1 cellular context compared by ENCODE assay signal in genomic region chr19:40229926-40230417, GRCh38.
TF ChIP-seq lines count a peak whose summit lies in the region.

No MANE protein-coding gene starts in this region.

TF ChIP-seq in SK-N-SH, 30 proteins besides CTCF, POLR2A, EP300 and RAD21 (continued from another document):
- TF ChIP-seq, protein P1, sequence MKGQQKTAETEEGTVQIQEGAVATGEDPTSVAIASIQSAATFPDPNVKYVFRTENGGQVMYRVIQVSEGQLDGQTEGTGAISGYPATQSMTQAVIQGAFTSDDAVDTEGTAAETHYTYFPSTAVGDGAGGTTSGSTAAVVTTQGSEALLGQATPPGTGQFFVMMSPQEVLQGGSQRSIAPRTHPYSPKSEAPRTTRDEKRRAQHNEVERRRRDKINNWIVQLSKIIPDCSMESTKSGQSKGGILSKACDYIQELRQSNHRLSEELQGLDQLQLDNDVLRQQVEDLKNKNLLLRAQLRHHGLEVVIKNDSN (IDR thresholded peaks at IDR 0.05; ENCODE audit: borderline replicate concordance, low read depth): no peak
- TF ChIP-seq IRF3 (IDR thresholded peaks at IDR 0.05; ENCODE audit: low read depth, low read length) (no peak), POLR2AphosphoS5 (IDR thresholded peaks at IDR 0.05; ENCODE audit: low read depth, low read length) (no peak), GABPA (IDR thresholded peaks at IDR 0.05; ENCODE audit: low read depth) (no peak), FOXM1 (IDR thresholded peaks at IDR 0.05; ENCODE audit: low read depth) (no peak), TCF12 (IDR thresholded peaks at IDR 0.05) (no peak), NFIC (IDR thresholded peaks at IDR 0.05; ENCODE audit: borderline replicate concordance) (no peak), TAF1 (IDR thresholded peaks at IDR 0.05; ENCODE audit: borderline replicate concordance, low read depth, low read length) (no peak), YY1 (IDR thresholded peaks at IDR 0.05; ENCODE audit: low read depth) (no peak), RCOR1 (IDR thresholded peaks at IDR 0.05; ENCODE audit: low read length) (no peak), MXI1 (IDR thresholded peaks at IDR 0.05; ENCODE audit: low read depth, low read length) (no peak), GATA2 (CRISPR knock-in tag; IDR thresholded peaks at IDR 0.05) (no peak), FOSL2 (IDR thresholded peaks at IDR 0.05; ENCODE audit: borderline replicate concordance, low read depth) (no peak)
